In the genomic region with DNA sequence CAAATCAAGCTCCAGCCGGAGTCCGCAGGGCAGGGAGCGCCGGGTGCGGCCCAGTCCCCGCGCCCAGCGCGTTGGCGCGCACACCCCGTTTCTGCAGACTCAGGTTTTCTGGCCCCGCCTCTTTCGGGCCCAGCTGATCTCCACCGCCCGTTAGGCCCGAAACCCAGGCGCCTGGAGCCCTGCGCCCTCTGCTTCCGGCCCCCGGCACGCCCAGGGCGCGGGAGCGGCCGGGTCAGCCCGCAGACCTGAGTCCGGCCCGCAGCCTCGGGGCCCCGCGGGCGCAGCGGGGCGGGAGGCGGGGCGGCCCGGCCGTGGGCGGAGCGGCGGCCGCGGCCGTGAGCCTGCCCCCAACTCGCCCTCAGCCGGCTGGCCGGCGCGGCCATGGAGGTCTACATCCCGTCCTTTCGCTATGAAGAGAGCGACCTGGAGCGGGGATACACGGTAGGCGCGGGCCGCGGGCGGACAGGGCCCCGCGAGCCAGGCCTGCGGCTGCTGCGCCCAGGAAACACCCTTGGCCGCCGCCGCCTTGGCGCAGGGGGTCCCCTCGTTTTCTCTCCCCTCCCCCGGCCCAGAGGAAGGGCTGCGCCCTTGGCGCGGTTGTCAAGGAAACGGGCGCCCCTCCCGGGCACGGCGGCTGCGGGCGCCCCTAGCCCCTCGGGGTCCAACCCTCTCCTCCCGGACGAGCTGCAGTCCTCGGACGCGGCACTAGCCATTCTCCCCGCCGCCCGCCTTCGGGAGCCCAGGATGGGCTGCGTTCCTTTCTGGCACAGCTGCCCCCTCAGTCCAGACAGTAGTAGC, we compare ENCODE assay signal across 8 cellular contexts. TPM values are rescaled to one million over a fixed set of nuclear protein-coding genes. Genes with fewer than 3 reads are reported as not detected.
DNase-seq lines count a peak whose midpoint lies in the region; ATAC-seq, FAIRE-seq and TF ChIP-seq lines count a peak whose summit lies in the region.

A gene with protein sequence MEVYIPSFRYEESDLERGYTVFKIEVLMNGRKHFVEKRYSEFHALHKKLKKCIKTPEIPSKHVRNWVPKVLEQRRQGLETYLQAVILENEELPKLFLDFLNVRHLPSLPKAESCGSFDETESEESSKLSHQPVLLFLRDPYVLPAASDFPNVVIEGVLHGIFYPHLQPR (plus strand): TSS at position 361 of the 798 bp plus-strand sequence. CDS start 21 bp downstream, at position 382.

- H4K20me1 ChIP-seq in neural progenitor cell (ENCODE audit: low read depth): no peaks in the 10 kb centered on the region

- H3K4me3 ChIP-seq in neural progenitor cell: peak within 1 kb of the TSS; percentile 94
- H3K4me3 ChIP-seq in stomach smooth muscle (ENCODE audit: low read length in 2 of 2): peak within 1 kb of the TSS; percentile 83 to 86

- no peak within 1 kb of the TSS for H3K27ac ChIP-seq in neural progenitor cell
- H3K27ac ChIP-seq in stomach smooth muscle (ENCODE audit: low read length): peak within 1 kb of the TSS; percentile 75

- H3K27me3 Mint-ChIP-seq in neural progenitor cell (ENCODE audit: insufficient read depth, low read depth): peaks cover 4% of the 10 kb centered on the region

- peaks cover 16% of the 10 kb centered on the region for H3F3A ChIP-seq in neural progenitor cell (ENCODE audit: low read depth)

- H3K4me3 Mint-ChIP-seq in neural progenitor cell: peak within 1 kb of the TSS; percentile 90

- peak; percentile 6 for TF ChIP-seq CTCF in neural progenitor cell (IDR thresholded peaks at IDR 0.05)

- no peak for FAIRE-seq in frontal cortex (lab: Jason Lieb, UNC)

- H3K36me3 Mint-ChIP-seq in neural progenitor cell: peaks cover 11% of the 10 kb centered on the region

- peaks cover 20% of the 10 kb centered on the region for H3K4me1 Mint-ChIP-seq in neural progenitor cell

- H3K36me3 ChIP-seq in neural progenitor cell: no peaks in the 10 kb centered on the region
- H3K36me3 ChIP-seq in stomach smooth muscle (ENCODE audit: control insufficient read depth in 2 of 2, insufficient read depth in 2 of 2, low read length in 2 of 2): no peaks in the 10 kb centered on the region

- peaks cover 20% of the 10 kb centered on the region for H3K27me3 ChIP-seq in neural progenitor cell
- no peaks in the 10 kb centered on the region for H3K27me3 ChIP-seq in stomach smooth muscle (ENCODE audit: control insufficient read depth in 1 of 2, insufficient read depth in 2 of 2, low read length in 2 of 2)

- peak within 1 kb of the TSS; percentile 98 for H2AFZ ChIP-seq in neural progenitor cell (replicated peaks)

- peak; percentile 44 for DNase-seq in DMS114 treated with DMSO at 0.1 percent for 48 hours (lab: John Stamatoyannopoulos, UW; ENCODE audit: unreplicated experiment)
- DNase-seq in HUDEP-2 (lab: John Stamatoyannopoulos, UW; ENCODE audit: unreplicated experiment in 76 of 76): peak in 74 of 76 experiments; percentile 25 to 91 (median 76)
- DNase-seq in SHP77 (lab: John Stamatoyannopoulos, UW): peak; percentile 70 to 79
- DNase-seq in activated naive CD4-positive, alpha-beta T cell (lab: John Stamatoyannopoulos, UW): peak; percentile 9 to 52 (median 22)
- DNase-seq in frontal cortex (ENCODE audit: low spot score in 2 of 2): peak; percentile 81 to 84
- peak; percentile 88 for DNase-seq in neural progenitor cell (ENCODE audit: low spot score)

- peak; percentile 84 for ATAC-seq in GM21423 (IDR thresholded peaks at IDR 0.05; ENCODE audit: unreplicated experiment)

- peak within 1 kb of the TSS; percentile 35 for H3K9ac ChIP-seq in neural progenitor cell
- H3K9ac ChIP-seq in stomach smooth muscle (ENCODE audit: low read length in 2 of 2): peak within 1 kb of the TSS; percentile 88

- H3K4me2 ChIP-seq in neural progenitor cell: peak within 1 kb of the TSS; percentile 89

- peaks cover 2% of the 10 kb centered on the region for H3K9me3 Mint-ChIP-seq in neural progenitor cell

- H3K9me3 ChIP-seq in neural progenitor cell (ENCODE audit: low read depth): no peaks in the 10 kb centered on the region
- no peaks in the 10 kb centered on the region for H3K9me3 ChIP-seq in stomach smooth muscle (ENCODE audit: control insufficient read depth in 2 of 2, low read length in 2 of 2)

- H3K27ac Mint-ChIP-seq in neural progenitor cell: peak within 1 kb of the TSS; percentile 31

- peaks cover 7% of the 10 kb centered on the region for H3K4me1 ChIP-seq in neural progenitor cell
- peaks cover 12% of the 10 kb centered on the region for H3K4me1 ChIP-seq in stomach smooth muscle (ENCODE audit: control insufficient read depth, insufficient read depth, low read length)

- no peaks in the 10 kb centered on the region for H3K79me2 ChIP-seq in neural progenitor cell (ENCODE audit: low read depth)

RNA-seq across cellular contexts. Expression of the gene that starts here (rescaled TPM):
- 14.7 TPM for total RNA-seq in frontal cortex
- 7.1 and 21.0 TPM in 2 replicates for total RNA-seq in neural progenitor cell (ENCODE audit: low replicate concordance)

Comparison
In these comparisons a context has a peak if more than half of its experiments do, and no peak if none do; other contexts are left out.
1. DNase-seq: peak in every context shown above with its lines; median percentile 88 in neural progenitor cell; 82 in frontal cortex; 76 in HUDEP-2; 74 in SHP77; 44 in DMS114 treated with DMSO at 0.1 percent for 48 hours; 22 in activated naive CD4-positive, alpha-beta T cell.